In the genomic region with DNA sequence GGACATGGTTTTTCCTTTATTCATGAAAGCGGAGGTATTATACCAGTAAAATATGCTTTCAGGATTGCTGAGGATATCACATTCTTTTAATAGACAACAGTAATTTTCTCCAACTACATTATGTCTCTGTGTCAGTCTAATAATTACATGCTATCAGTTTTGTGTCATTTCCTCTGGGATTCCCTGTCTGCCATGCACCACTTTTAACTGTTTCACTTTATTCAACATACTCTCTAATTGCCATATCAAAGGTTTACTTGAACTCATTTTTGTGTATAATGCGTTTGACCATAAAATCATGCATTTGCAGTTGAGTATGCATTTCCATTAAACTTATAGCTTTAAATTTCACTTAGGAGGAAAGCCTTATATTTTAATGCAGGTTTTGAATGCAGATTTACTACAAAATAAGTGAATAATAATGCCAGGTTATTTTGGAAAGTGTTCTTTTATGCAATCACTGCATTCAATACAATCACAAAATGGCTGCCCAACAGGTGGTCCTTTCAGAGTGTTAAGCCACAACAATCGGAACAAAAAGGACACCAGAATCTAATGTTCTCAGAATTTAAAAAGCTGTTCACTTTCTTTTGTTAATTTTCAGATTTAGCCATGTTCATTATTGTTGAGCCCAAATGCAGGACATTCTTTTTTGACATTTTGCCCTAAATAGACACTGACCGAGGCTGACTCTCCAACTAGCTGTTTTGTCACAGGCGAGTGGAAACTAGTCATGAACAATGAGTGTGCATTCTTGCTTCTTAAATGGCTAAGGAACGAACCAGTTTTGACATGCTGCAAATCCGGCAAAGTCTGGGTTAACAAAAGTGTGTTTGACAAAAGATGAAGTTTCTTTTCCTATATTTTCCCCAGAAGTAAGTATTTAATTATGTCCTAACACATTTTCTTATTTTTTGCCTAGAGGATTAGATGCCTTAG, we compare ENCODE assay signal across 23 cellular contexts. TPM values are rescaled to one million over a fixed set of nuclear protein-coding genes. Genes with fewer than 3 reads are reported as not detected.
A peak's percentile ranks its signal among the peaks of the same experiment; 100 is the strongest.
DNase-seq lines count a peak whose midpoint lies in the region; ATAC-seq and TF ChIP-seq lines count a peak whose summit lies in the region.
"Had no signal": no experiment of that assay in that cellular context is flagged by ENCODE, and none has a peak within 500 bp of the region (broad histone marks: within the 10 kb centered on the region; RNA-seq: fewer than 3 reads in every experiment).

No MANE protein-coding gene starts in this region.

- H3K4me1 ChIP-seq in neuronal stem cell (ENCODE audit: control insufficient read depth in 2 of 2, insufficient read depth in 1 of 2, low read depth in 1 of 2, low read length in 2 of 2): peaks cover 12 to 16% of the 10 kb centered on the region in 2 donors

- peaks cover 0 to 94% (median 0%) of the 10 kb centered on the region in 3 experiments for H3K27me3 ChIP-seq in neuronal stem cell (ENCODE audit: control insufficient read depth in 3 of 3, insufficient read depth in 3 of 3, low read depth in 1 of 3, low read length in 3 of 3)

- no peak for ATAC-seq in HG03097 (IDR thresholded peaks at IDR 0.05; ENCODE audit: low FRiP score, unreplicated experiment)
- ATAC-seq: left cardiac atrium, Right ventricle myocardium inferior had no signal

- H3K9me3 Mint-ChIP-seq in glutamatergic neuron (ENCODE audit: unreplicated experiment): no peaks in the 10 kb centered on the region
- H3K9me3 Mint-ChIP-seq: activated naive CD4-positive, alpha-beta T cell treated with anti-CD3 and anti-CD28 coated beads, Interleukin-2, amount 10 ng/mL, durations not matched to agents 7 days and 5 days; activated T-helper 1 cell treated with anti-CD3 and anti-CD28 coated beads, Interleukin-12 subunit alpha, Interleukin-12 subunit beta, Interleukin-2, Interleukin-4 antibody, amounts not matched to agents 30 ng/mL and 10 ng/mL and 1 ng/mL, durations not matched to agents 14 hours and 24 hours and 36 hours; CD4-positive, alpha-beta T cell; dendritic cell treated with granulocyte-macrophage colony-stimulating factor and Interleukin-4, amounts not matched to agents 40 ng/mL and 50 ng/mL, for 4 days; type B pancreatic cell had no signal

- H3K27ac ChIP-seq in neuronal stem cell (replicated peaks; ENCODE audit: low read length): peak overlapping the region; percentile 76
- H3K27ac ChIP-seq: GM23248, skin epidermis had no signal

- no peak overlapping the region for H3K18ac ChIP-seq in neuronal stem cell (ENCODE audit: low read length)

- no peaks in the 10 kb centered on the region for H3K9me3 ChIP-seq in neuronal stem cell (replicated peaks in 1 of 2; ENCODE audit: control insufficient read depth in 2 of 2, insufficient read depth in 1 of 2, low read depth in 1 of 2, low read length in 2 of 2)

- no peak overlapping the region for H3K4me3 Mint-ChIP-seq in glutamatergic neuron (ENCODE audit: unreplicated experiment)
- H3K4me3 Mint-ChIP-seq: activated naive CD4-positive, alpha-beta T cell treated with anti-CD3 and anti-CD28 coated beads, Interleukin-2, amount 10 ng/mL, durations not matched to agents 7 days and 5 days; activated T-helper 1 cell treated with anti-CD3 and anti-CD28 coated beads, Interleukin-12 subunit alpha, Interleukin-12 subunit beta, Interleukin-2, Interleukin-4 antibody, amounts not matched to agents 30 ng/mL and 10 ng/mL and 1 ng/mL, durations not matched to agents 14 hours and 24 hours and 36 hours; CD4-positive, alpha-beta T cell; dendritic cell treated with granulocyte-macrophage colony-stimulating factor and Interleukin-4, amounts not matched to agents 40 ng/mL and 50 ng/mL, for 4 days; type B pancreatic cell had no signal

- H3K36me3 ChIP-seq in neuronal stem cell (replicated peaks in 1 of 2; ENCODE audit: control insufficient read depth in 2 of 2, insufficient read depth in 2 of 2, low read length in 2 of 2): no peaks in the 10 kb centered on the region

- no peak overlapping the region for H4K91ac ChIP-seq in neuronal stem cell (ENCODE audit: low read depth, low read length, poor library complexity)

- WGBS in neuronal stem cell (ENCODE audit: extremely low coverage in 2 of 2, insufficient read length in 2 of 2, insufficient replicate concordance in 1 of 2), 2 donors: no CpG with 5 or more reads among the region's 7 CpGs

- no peak overlapping the region for H3K4me3 ChIP-seq in epithelial cell of esophagus (ENCODE audit: low read length)
- H3K4me3 ChIP-seq in neuronal stem cell (ENCODE audit: low read length in 2 of 2): no peak overlapping the region
- H3K4me3 ChIP-seq: GM23248, skin epidermis had no signal

- H3K4ac ChIP-seq in neuronal stem cell (ENCODE audit: low read length): no peak overlapping the region

- no peak for TF ChIP-seq CTCF in epithelial cell of esophagus (IDR thresholded peaks at IDR 0.05; ENCODE audit: insufficient read depth, low read depth, low read length, missing control alignments)
- TF ChIP-seq CTCF in glutamatergic neuron (IDR thresholded peaks at IDR 0.05; ENCODE audit: partially characterized antibody, unreplicated experiment): no peak

- H4K8ac ChIP-seq in neuronal stem cell (ENCODE audit: low read depth, low read length): no peak overlapping the region

- H3K27ac Mint-ChIP-seq in glutamatergic neuron (ENCODE audit: unreplicated experiment): no peak overlapping the region
- H3K27ac Mint-ChIP-seq: activated naive CD4-positive, alpha-beta T cell treated with anti-CD3 and anti-CD28 coated beads, Interleukin-2, amount 10 ng/mL, durations not matched to agents 7 days and 5 days; activated T-helper 1 cell treated with anti-CD3 and anti-CD28 coated beads, Interleukin-12 subunit alpha, Interleukin-12 subunit beta, Interleukin-2, Interleukin-4 antibody, amounts not matched to agents 30 ng/mL and 10 ng/mL and 1 ng/mL, durations not matched to agents 14 hours and 24 hours and 36 hours; CD4-positive, alpha-beta T cell; dendritic cell treated with granulocyte-macrophage colony-stimulating factor and Interleukin-4, amounts not matched to agents 40 ng/mL and 50 ng/mL, for 4 days; type B pancreatic cell had no signal

- H3K36me3 Mint-ChIP-seq in glutamatergic neuron (ENCODE audit: unreplicated experiment): no peaks in the 10 kb centered on the region
- H3K36me3 Mint-ChIP-seq: activated naive CD4-positive, alpha-beta T cell treated with anti-CD3 and anti-CD28 coated beads, Interleukin-2, amount 10 ng/mL, durations not matched to agents 7 days and 5 days; type B pancreatic cell had no signal

- no peak overlapping the region for H3K23ac ChIP-seq in neuronal stem cell (ENCODE audit: low read depth, low read length, poor library complexity)

- no peak overlapping the region for H2BK12ac ChIP-seq in neuronal stem cell (ENCODE audit: low read length)

- no peak overlapping the region for H2BK15ac ChIP-seq in neuronal stem cell (ENCODE audit: low read length)

- H3K27me3 Mint-ChIP-seq in glutamatergic neuron (ENCODE audit: unreplicated experiment): peaks cover 2% of the 10 kb centered on the region

- no peak overlapping the region for H2AFZ ChIP-seq in neuronal stem cell (ENCODE audit: low read length)
- H2AFZ ChIP-seq: GM23248 had no signal

- H3K79me1 ChIP-seq in neuronal stem cell (ENCODE audit: low read depth, low read length): no peaks in the 10 kb centered on the region

- H3K4me1 Mint-ChIP-seq in glutamatergic neuron (ENCODE audit: low read depth, unreplicated experiment): no peaks in the 10 kb centered on the region
- H3K4me1 Mint-ChIP-seq: activated naive CD4-positive, alpha-beta T cell treated with anti-CD3 and anti-CD28 coated beads, Interleukin-2, amount 10 ng/mL, durations not matched to agents 7 days and 5 days had no signal

- H3K4me2 ChIP-seq in neuronal stem cell (ENCODE audit: insufficient read depth, low read length, poor library complexity, severe bottlenecking): no peak overlapping the region

- no peak overlapping the region for H3K9ac ChIP-seq in neuronal stem cell (ENCODE audit: low read depth, low read length, poor library complexity)
- H3K9ac ChIP-seq: GM23248 had no signal

- no peak overlapping the region for H2BK120ac ChIP-seq in neuronal stem cell (ENCODE audit: low read depth, low read length)

- H3K14ac ChIP-seq in neuronal stem cell (ENCODE audit: low read length): no peak overlapping the region

- no peak overlapping the region for H2BK5ac ChIP-seq in neuronal stem cell (ENCODE audit: low read length)

- peak in 2 of 3 experiments; percentile 61 to 85 for DNase-seq in NCI-H1417 (lab: John Stamatoyannopoulos, UW)
- DNase-seq in NCI-H1417 treated with DMSO at 0.1 percent for 48 hours (lab: John Stamatoyannopoulos, UW): no peak
- DNase-seq in NCI-H2227 treated with DMSO at 0.1 percent for 48 hours (lab: John Stamatoyannopoulos, UW): peak; percentile 32
- DNase-seq in epithelial cell of esophagus (ENCODE audit: low read depth): peak; percentile 79
- peak; percentile 77 for DNase-seq in neuronal stem cell (ENCODE audit: low spot score)
- DNase-seq in glutamatergic neuron: no peak
- no peak for DNase-seq in NCI-H2171 (lab: John Stamatoyannopoulos, UW)
- DNase-seq: 8988T; activated naive CD4-positive, alpha-beta T cell treated with anti-CD3 and anti-CD28 coated beads, Interleukin-2, amount 10 ng/mL, durations not matched to agents 7 days and 5 days; CD4-positive, alpha-beta T cell; GM23248; left cardiac atrium; mesenchymal stem cell; NCI-H1092 treated with DMSO at 0.1 percent for 48 hours; NCI-H526 treated with DMSO at 0.1 percent for 48 hours; occipital lobe; stimulated activated CD4-positive, alpha-beta T cell treated with anti-CD3 and anti-CD28 coated beads, Interleukin-1b, Interleukin-23, amount 100 ng/mL, for 48 hours had no signal

- H2AK5ac ChIP-seq in neuronal stem cell (ENCODE audit: low read depth, low read length): no peak overlapping the region

RNA-seq across cellular contexts. Expression of gene MBIP, which starts 40.9 kb away (rescaled TPM):
- 72.9 TPM for polyA plus RNA-seq in neuronal stem cell (2013, experiment 1 of 2)
- polyA plus RNA-seq in neuronal stem cell (2013, experiment 2 of 2): 75.4 TPM
- 26.7 TPM for total RNA-seq in glutamatergic neuron (ENCODE audit: unreplicated experiment)

Comparison
In these comparisons a context has a peak if more than half of its experiments do, and no peak if none do; other contexts are left out.
1. DNase-seq: peak in NCI-H1417 (2 of 3), NCI-H2227 treated with DMSO at 0.1 percent for 48 hours (single experiment), epithelial cell of esophagus (single experiment) and neuronal stem cell (single experiment); none in NCI-H1417 treated with DMSO at 0.1 percent for 48 hours (single experiment), glutamatergic neuron (single experiment) and NCI-H2171 (single experiment).